8 cellular contexts compared by ENCODE assay signal in genomic region chr18:46097378-46097852, GRCh38. TPM values are rescaled to one million over a fixed set of nuclear protein-coding genes. Genes with fewer than 3 reads are reported as not detected.
A peak's percentile ranks its signal among the peaks of the same experiment; 100 is the strongest.
DNase-seq lines count a peak whose midpoint lies in the region; ATAC-seq and TF ChIP-seq lines count a peak whose summit lies in the region.

No MANE protein-coding gene starts in this region.

- H3K27me3 ChIP-seq in ovary = no peaks in the 10 kb centered on the region

- peak overlapping the region; percentile 98 for H3K4me3 Mint-ChIP-seq in T-helper 1 cell treated with Interleukin-12 subunit alpha and Interleukin-12 subunit beta and Interleukin-4 antibody, amounts not matched to agents 30 μg/mL and 1 μg/mL, for 36 hours

- H3K4me1 Mint-ChIP-seq in T-helper 1 cell treated with Interleukin-12 subunit alpha and Interleukin-12 subunit beta and Interleukin-4 antibody, amounts not matched to agents 30 μg/mL and 1 μg/mL, for 36 hours (ENCODE audit: low read depth) = peaks cover 20% of the 10 kb centered on the region

- no peak for TF ChIP-seq EP300 in ovary (IDR thresholded peaks at IDR 0.05)

- H3K27ac ChIP-seq in ovary = peak overlapping the region in 1 of 2 donors; percentile 71

- peak; percentile 64 for DNase-seq in NCI-H748 (lab: John Stamatoyannopoulos, UW; ENCODE audit: unreplicated experiment)
- no peak for DNase-seq in NCI-H748 treated with DMSO at 0.1 percent for 48 hours (lab: John Stamatoyannopoulos, UW)
- DNase-seq in fibroblast of pulmonary artery (ENCODE audit: low read depth) = no peak
- no peak for DNase-seq in ovary
- no peak for DNase-seq in GM10266 (ENCODE audit: extremely low spot score)
- no peak for DNase-seq in NCI-H1436 treated with DMSO at 0.1 percent for 48 hours (lab: John Stamatoyannopoulos, UW)

- H3K27me3 Mint-ChIP-seq in T-helper 1 cell treated with Interleukin-12 subunit alpha and Interleukin-12 subunit beta and Interleukin-4 antibody, amounts not matched to agents 30 μg/mL and 1 μg/mL, for 36 hours (ENCODE audit: low read depth) = no peaks in the 10 kb centered on the region

- H3K27ac Mint-ChIP-seq in T-helper 1 cell treated with Interleukin-12 subunit alpha and Interleukin-12 subunit beta and Interleukin-4 antibody, amounts not matched to agents 30 μg/mL and 1 μg/mL, for 36 hours = peak overlapping the region; percentile 98

- H3K36me3 Mint-ChIP-seq in T-helper 1 cell treated with Interleukin-12 subunit alpha and Interleukin-12 subunit beta and Interleukin-4 antibody, amounts not matched to agents 30 μg/mL and 1 μg/mL, for 36 hours (ENCODE audit: low read depth) = peaks cover 18% of the 10 kb centered on the region

- no peaks in the 10 kb centered on the region for H3K9me3 Mint-ChIP-seq in T-helper 1 cell treated with Interleukin-12 subunit alpha and Interleukin-12 subunit beta and Interleukin-4 antibody, amounts not matched to agents 30 μg/mL and 1 μg/mL, for 36 hours

- peaks cover 13% of the 10 kb centered on the region for H3K4me1 ChIP-seq in ovary (ENCODE audit: insufficient read depth)

- H3K4me3 ChIP-seq in fibroblast of pulmonary artery (replicated peaks; ENCODE audit: low read depth, low read length) (peak overlapping the region; percentile 82), ovary (peak overlapping the region; percentile 94)

- no peak for TF ChIP-seq POLR2A in ovary (IDR thresholded peaks at IDR 0.05)

- no peaks in the 10 kb centered on the region for H3K36me3 ChIP-seq in ovary

- H3K9me3 ChIP-seq in ovary = no peaks in the 10 kb centered on the region

- TF ChIP-seq CTCF in fibroblast of pulmonary artery (IDR thresholded peaks at IDR 0.05; ENCODE audit: low read length, missing control alignments) = no peak
- no peak for TF ChIP-seq CTCF in ovary (IDR thresholded peaks at IDR 0.05)
- TF ChIP-seq CTCF in GM10266 (IDR thresholded peaks at IDR 0.05; ENCODE audit: control insufficient read depth, insufficient read depth, low read depth, missing control alignments) = no peak

- intact Hi-C loops in ovary (cut with DNase I) = loop anchor here in 1 of 4 donors (10.0 kb wide), 1 partner anchor 133 kb away; the partner anchor contains the start of gene EPG5

- ATAC-seq in HG03039 (IDR thresholded peaks at IDR 0.05; ENCODE audit: unreplicated experiment) = peak; percentile 16

- 0 to 1% (median 0%) methylated on average over 13 of the region's 13 CpGs for WGBS in ovary, 3 donors

RNA-seq across cellular contexts. Expression of gene ATP5F1A, which starts 0.7 kb away (rescaled TPM):
- total RNA-seq in ovary = 100 to 1,000 TPM; 267 to 370 (median 294) TPM
- 100 to 1,000 TPM; 251 to 409 TPM for polyA plus RNA-seq in ovary

RNA-seq across cellular contexts. Expression of gene HAUS1, which starts 6.8 kb away (rescaled TPM):
- total RNA-seq in ovary = 10 to 100 TPM; 20.3 to 54.2 (median 28.1) TPM
- polyA plus RNA-seq in ovary = 10 to 100 TPM; 18.6 to 39.0 TPM

RNA-seq across cellular contexts. Expression of gene PSTPIP2, which starts 25.4 kb away (rescaled TPM):
- total RNA-seq in ovary = 1 to 10 TPM; 4.0 to 7.2 (median 5.3) TPM
- 10 to 100 TPM in 1 of 2 donors, 1 to 10 TPM in 1; 3.0 to 22.3 TPM for polyA plus RNA-seq in ovary
